In genomic region chr7:43849069-43849468, GRCh38 we compare ENCODE assay signal across 15 cellular contexts.
"Had no signal": no experiment of that assay in that cellular context is flagged by ENCODE, and none has a peak within 500 bp of the region (broad histone marks: within the 10 kb centered on the region; RNA-seq: fewer than 3 reads in every experiment).

No MANE protein-coding gene starts in this region.

- H3K27ac Mint-ChIP-seq: naive thymus-derived CD8-positive, alpha-beta T cell; stimulated activated naive B cell treated with anti-CD40 and anti-IgM and Interleukin-4, amounts not matched to agents 10 μg/mL and 1 μg/mL and 100 μg/mL, for 72 hours had no signal

- ATAC-seq: left colon; left ventricle myocardium superior; naive thymus-derived CD8-positive, alpha-beta T cell; stimulated activated naive B cell treated with anti-CD40 and anti-IgM and Interleukin-4, amounts not matched to agents 10 μg/mL and 1 μg/mL and 100 μg/mL, for 72 hours; stimulated activated naive CD8-positive, alpha-beta T cell treated with anti-CD3 and anti-CD28 coated beads, Interleukin-15, amount 100 ng/mL, for 72 hours; upper lobe of right lung had no signal

- DNase-seq: dermis blood vessel endothelial cell; esophagus squamous epithelium; foreskin fibroblast; left colon; left ventricle myocardium superior; mesenchymal stem cell; naive thymus-derived CD8-positive, alpha-beta T cell; posterior cingulate gyrus; sigmoid colon; stimulated activated CD4-positive, alpha-beta T cell treated with anti-CD3 and anti-CD28 coated beads, Interleukin-2, amount 100 ng/mL, for 24 hours; stimulated activated CD4-positive, alpha-beta T cell treated with anti-CD3 and anti-CD28 coated beads, Interleukin-4, amount 100 ng/mL, for 4 hours; stimulated activated naive B cell treated with anti-CD40 and anti-IgM and Interleukin-4, amounts not matched to agents 10 μg/mL and 1 μg/mL and 100 μg/mL, for 72 hours; stimulated activated naive CD8-positive, alpha-beta T cell treated with anti-CD3 and anti-CD28 coated beads, Interleukin-15, amount 100 ng/mL, for 72 hours; testis; upper lobe of right lung had no signal

- H3K27me3 Mint-ChIP-seq: stimulated activated naive CD8-positive, alpha-beta T cell treated with anti-CD3 and anti-CD28 coated beads, Interleukin-15, amount 100 ng/mL, for 72 hours had no signal

- H3K4me3 Mint-ChIP-seq: naive thymus-derived CD8-positive, alpha-beta T cell; stimulated activated naive B cell treated with anti-CD40 and anti-IgM and Interleukin-4, amounts not matched to agents 10 μg/mL and 1 μg/mL and 100 μg/mL, for 72 hours; stimulated activated naive CD8-positive, alpha-beta T cell treated with anti-CD3 and anti-CD28 coated beads, Interleukin-15, amount 100 ng/mL, for 72 hours had no signal

- H3K36me3 Mint-ChIP-seq: naive thymus-derived CD8-positive, alpha-beta T cell; stimulated activated naive B cell treated with anti-CD40 and anti-IgM and Interleukin-4, amounts not matched to agents 10 μg/mL and 1 μg/mL and 100 μg/mL, for 72 hours had no signal

- H3K9me3 Mint-ChIP-seq: naive thymus-derived CD8-positive, alpha-beta T cell; stimulated activated naive CD8-positive, alpha-beta T cell treated with anti-CD3 and anti-CD28 coated beads, Interleukin-15, amount 100 ng/mL, for 72 hours had no signal
